Comparison of ENCODE assay signal across 10 cellular contexts in genomic region chr2:239246723-239247122, GRCh38.
DNase-seq lines count a peak whose midpoint lies in the region; ATAC-seq and TF ChIP-seq lines count a peak whose summit lies in the region.
"Had no signal": no experiment of that assay in that cellular context is flagged by ENCODE, and none has a peak within 500 bp of the region (broad histone marks: within the 10 kb centered on the region; RNA-seq: fewer than 3 reads in every experiment).

No MANE protein-coding gene starts in this region.

- RAD21 ChIA-PET in HCT116 (lab: Charles Lee; ENCODE audit: low non-redundant PET in 1 of 2, low total read pairs in 2 of 2, uncharacterized antibody in 2 of 2, unreplicated experiment in 2 of 2), result interaction anchor here (0.6 to 1.4 kb wide), 3 partner anchors 28 to 104 kb away, joined by 3 to 5 read pairs (median 5); no protein-coding TSS in a partner anchor

- H2AFZ ChIP-seq in HCT116 (ENCODE audit: low read depth, low read length, poor library complexity, severe bottlenecking), result no peak overlapping the region

- WGBS in prostate gland, result 53% methylated on average over 11 of the region's 11 CpGs

- peaks cover 63% of the 10 kb centered on the region for H3K4me1 Mint-ChIP-seq in stimulated activated naive CD8-positive, alpha-beta T cell treated with anti-CD3 and anti-CD28 coated beads, Interleukin-15, amount 100 ng/mL, for 72 hours
- H3K4me1 Mint-ChIP-seq in T-helper 2 cell treated with Interferon-gamma antibody and Interleukin-4, amounts not matched to agents 5 μg/mL and 100 μg/mL, for 36 hours (ENCODE audit: low read depth), result peaks cover 28% of the 10 kb centered on the region

- H3K36me3 ChIP-seq in HCT116 (ENCODE audit: control insufficient read depth in 1 of 2, insufficient read depth in 2 of 2, low read length in 2 of 2), result no peaks in the 10 kb centered on the region
- H3K36me3 ChIP-seq in prostate gland, result no peaks in the 10 kb centered on the region

- H3K9me3 ChIP-seq in HCT116 (ENCODE audit: control insufficient read depth in 1 of 2, insufficient read depth in 1 of 2, low read depth in 1 of 2, low read length in 2 of 2) (no peaks in the 10 kb centered on the region), prostate gland (no peaks in the 10 kb centered on the region)

- no peak overlapping the region for H3K27ac Mint-ChIP-seq in stimulated activated naive CD8-positive, alpha-beta T cell treated with anti-CD3 and anti-CD28 coated beads, Interleukin-15, amount 100 ng/mL, for 72 hours
- H3K27ac Mint-ChIP-seq in T-helper 2 cell treated with Interferon-gamma antibody and Interleukin-4, amounts not matched to agents 5 μg/mL and 100 μg/mL, for 36 hours, result no peak overlapping the region

- no peaks in the 10 kb centered on the region for H3K27me3 Mint-ChIP-seq in stimulated activated naive CD8-positive, alpha-beta T cell treated with anti-CD3 and anti-CD28 coated beads, Interleukin-15, amount 100 ng/mL, for 72 hours
- H3K27me3 Mint-ChIP-seq in T-helper 2 cell treated with Interferon-gamma antibody and Interleukin-4, amounts not matched to agents 5 μg/mL and 100 μg/mL, for 36 hours (ENCODE audit: low read depth), result no peaks in the 10 kb centered on the region
- H3K27me3 Mint-ChIP-seq: stimulated activated naive CD8-positive, alpha-beta T cell treated with anti-CD3 and anti-CD28 coated beads, Interleukin-15, Interleukin-2, amounts not matched to agents 100 ng/mL and 50 ng/mL, for 24 hours had no signal

- no peaks in the 10 kb centered on the region for H3K9me3 Mint-ChIP-seq in stimulated activated naive CD8-positive, alpha-beta T cell treated with anti-CD3 and anti-CD28 coated beads, Interleukin-15, amount 100 ng/mL, for 72 hours
- H3K9me3 Mint-ChIP-seq in T-helper 2 cell treated with Interferon-gamma antibody and Interleukin-4, amounts not matched to agents 5 μg/mL and 100 μg/mL, for 36 hours, result no peaks in the 10 kb centered on the region
- H3K9me3 Mint-ChIP-seq: stimulated activated naive CD8-positive, alpha-beta T cell treated with anti-CD3 and anti-CD28 coated beads, Interleukin-15, Interleukin-2, amounts not matched to agents 100 ng/mL and 50 ng/mL, for 24 hours had no signal

- peak overlapping the region; percentile 80 for H3K4me2 ChIP-seq in HCT116 (ENCODE audit: low read length)

- H3K79me2 ChIP-seq in HCT116 (ENCODE audit: insufficient read depth, low read length), result peaks cover 44% of the 10 kb centered on the region

- no peak for TF ChIP-seq CTCF in HCT116 (IDR thresholded peaks at IDR 0.05 in 2 of 3, conservative IDR thresholded peaks at IDR 0.05 in 1 of 3; ENCODE audit: borderline replicate concordance in 1 of 3, insufficient read depth in 1 of 3, low read depth in 2 of 3, low read length in 2 of 3)
- no peak for TF ChIP-seq CTCF in prostate gland (IDR thresholded peaks at IDR 0.05)

- peak overlapping the region; percentile 80 for H3K9ac ChIP-seq in HCT116 (ENCODE audit: low read length)

- DNase-seq in HCT116 (ENCODE audit: low read depth, low spot score), result peak; percentile 62
- peak; percentile 69 to 77 for DNase-seq in NCI-H526 (lab: John Stamatoyannopoulos, UW)
- DNase-seq in epithelial cell of prostate (ENCODE audit: low read depth, low spot score), result peak; percentile 34
- DNase-seq in prostate gland (ENCODE audit: low spot score), result no peak
- no peak for DNase-seq in stimulated activated naive CD8-positive, alpha-beta T cell treated with anti-CD3 and anti-CD28 coated beads, Interleukin-15, amount 100 ng/mL, for 72 hours
- no peak for DNase-seq in T-helper 2 cell treated with Interferon-gamma antibody and Interleukin-4, amounts not matched to agents 5 μg/mL and 100 μg/mL, for 36 hours (ENCODE audit: low spot score)
- DNase-seq: mesendoderm had no signal

- intact Hi-C loops in HCT116 (cut with micrococcal nuclease) (loop anchor here (1.0 to 5.0 kb wide), 2 partner anchors 22 to 156 kb away; partner anchors contain the start of gene HDAC4), prostate gland (cut with DNase I) (loop anchor here (10.0 kb wide), 1 partner anchor 102 kb away; no protein-coding TSS in a partner anchor)

- ATAC-seq in HCT116 (peak; percentile 61), HG03571 (IDR thresholded peaks at IDR 0.05; ENCODE audit: unreplicated experiment) (no peak), GM18861 (IDR thresholded peaks at IDR 0.05; ENCODE audit: unreplicated experiment) (no peak)
- ATAC-seq in stimulated activated naive CD8-positive, alpha-beta T cell treated with anti-CD3 and anti-CD28 coated beads, Interleukin-15, amount 100 ng/mL, for 72 hours, result no peak

- no peak for TF ChIP-seq POLR2A in HCT116 (IDR thresholded peaks at IDR 0.05; ENCODE audit: borderline replicate concordance, extremely low read depth, insufficient read depth, insufficient read length)
- no peak for TF ChIP-seq POLR2A in prostate gland (IDR thresholded peaks at IDR 0.05)

- CTCF ChIA-PET in HCT116 (lab: Charles Lee), result interaction anchor here (1.4 kb wide), 1 partner anchor 21 kb away, joined by 3 read pairs; no protein-coding TSS in a partner anchor

- H3K4me1 ChIP-seq in HCT116 (ENCODE audit: control insufficient read depth in 1 of 2, insufficient read depth in 2 of 2, low read length in 2 of 2) (peaks cover 61 to 94% of the 10 kb centered on the region in 2 experiments), prostate gland (replicated peaks) (no peaks in the 10 kb centered on the region)

- BruUV-seq in HCT116 (replicated peaks; lab: Mats Ljungman, UMichigan), result no TSS peak

- H3K27me3 ChIP-seq in HCT116 (ENCODE audit: insufficient read depth, low read length) (no peaks in the 10 kb centered on the region), prostate gland (replicated peaks; ENCODE audit: insufficient read depth) (no peaks in the 10 kb centered on the region)

- H3K9me2 ChIP-seq in HCT116 (ENCODE audit: insufficient read depth), result no peaks in the 10 kb centered on the region

- POLR2A ChIA-PET in HCT116 (lab: Charles Lee), result interaction anchor here (2.7 kb wide), 1 partner anchor 21 kb away, joined by 12 read pairs; no protein-coding TSS in a partner anchor

- H3K4me3 Mint-ChIP-seq in stimulated activated naive CD8-positive, alpha-beta T cell treated with anti-CD3 and anti-CD28 coated beads, Interleukin-15, amount 100 ng/mL, for 72 hours, result no peak overlapping the region
- no peak overlapping the region for H3K4me3 Mint-ChIP-seq in T-helper 2 cell treated with Interferon-gamma antibody and Interleukin-4, amounts not matched to agents 5 μg/mL and 100 μg/mL, for 36 hours

- H3K27ac ChIP-seq in HCT116 (ENCODE audit: low read depth, low read length), result peak overlapping the region; percentile 95
- H3K27ac ChIP-seq in epithelial cell of prostate, result peak overlapping the region; percentile 66
- H3K27ac ChIP-seq in prostate gland, result peak overlapping the region; percentile 53 to 62

- H4K20me1 ChIP-seq in HCT116 (ENCODE audit: insufficient read depth), result no peaks in the 10 kb centered on the region

- H3K4me3 ChIP-seq in HCT116 (replicated peaks in 1 of 2; ENCODE audit: low read depth in 1 of 2, low read length in 2 of 2) (peak overlapping the region; percentile 37 to 41), prostate gland (peak overlapping the region in 1 of 2 donors; percentile 25)

- no peak for TF ChIP-seq RAD21 in HCT116 (IDR thresholded peaks at IDR 0.05; ENCODE audit: low read depth)

- peaks cover 33% of the 10 kb centered on the region for H3K36me3 Mint-ChIP-seq in T-helper 2 cell treated with Interferon-gamma antibody and Interleukin-4, amounts not matched to agents 5 μg/mL and 100 μg/mL, for 36 hours (ENCODE audit: low read depth)

TF ChIP-seq in HCT116, 20 proteins besides CTCF, POLR2A, EP300 and RAD21 (continues in another document):
- no peak for TF ChIP-seq SRF (IDR thresholded peaks at IDR 0.05; ENCODE audit: low read depth)
- TF ChIP-seq SIN3A (IDR thresholded peaks at IDR 0.05; ENCODE audit: low read depth), result no peak
- no peak for TF ChIP-seq ZBTB33 (IDR thresholded peaks at IDR 0.05; ENCODE audit: extremely low read depth, insufficient replicate concordance, low read length)
- no peak for TF ChIP-seq ZFX (IDR thresholded peaks at IDR 0.05)
- no peak for TF ChIP-seq MAX (IDR thresholded peaks at IDR 0.05)
- TF ChIP-seq TCF7L2 (IDR thresholded peaks at IDR 0.05; ENCODE audit: borderline replicate concordance, extremely low read depth, insufficient read depth, insufficient read length), result no peak
- no peak for TF ChIP-seq CEBPB (IDR thresholded peaks at IDR 0.05; ENCODE audit: low read depth)
- no peak for TF ChIP-seq EGR1 (IDR thresholded peaks at IDR 0.05; ENCODE audit: low read depth)
- no peak for TF ChIP-seq CBX3 (IDR thresholded peaks at IDR 0.05; ENCODE audit: low read depth)

Comparison
In these comparisons a context has a peak if more than half of its experiments do, and no peak if none do; other contexts are left out.
1. DNase-seq: peak in HCT116 (single experiment), NCI-H526 (2 of 2) and epithelial cell of prostate (single experiment); none in prostate gland (single experiment), stimulated activated naive CD8-positive, alpha-beta T cell treated with anti-CD3 and anti-CD28 coated beads, Interleukin-15, amount 100 ng/mL, for 72 hours (0 of 2) and T-helper 2 cell treated with Interferon-gamma antibody and Interleukin-4, amounts not matched to agents 5 μg/mL and 100 μg/mL, for 36 hours (single experiment).
2. Peak in every context shown above with its lines, with median percentiles within 50 percentile points of each other: H3K27ac ChIP-seq.